ENCODE assay signal across 8 cellular contexts in the genomic region with DNA sequence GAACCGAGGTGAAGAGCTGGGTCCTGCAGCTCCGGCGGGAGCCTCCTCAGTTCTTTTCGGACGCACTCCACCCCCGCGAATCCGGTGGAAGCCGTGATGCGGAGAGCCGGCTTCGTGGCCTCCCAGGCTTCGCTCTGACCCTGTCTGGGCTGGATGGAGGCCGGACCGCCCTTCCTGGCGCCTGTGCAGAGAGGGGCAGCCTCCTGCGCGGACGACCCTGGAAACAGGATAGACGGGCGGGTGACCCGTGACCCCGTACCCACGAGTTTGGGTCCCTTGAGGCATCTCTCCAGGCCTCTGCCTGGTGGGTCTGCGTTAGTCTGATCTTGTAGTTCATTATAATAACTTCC.
DNase-seq lines count a peak whose midpoint lies in the region; ATAC-seq, FAIRE-seq and TF ChIP-seq lines count a peak whose summit lies in the region.
"Not testable (repeated sequence)": the region's sequence is repeated elsewhere in the genome, so short reads cannot be mapped to it uniquely, and the experiment has no call there.

No MANE protein-coding gene starts in this region.

- H3K4me1 Mint-ChIP-seq in CD4-positive, CD25-positive, alpha-beta regulatory T cell = peaks cover 23 to 52% (median 38%) of the 10 kb centered on the region in 4 donors
- not testable (repeated sequence) for H3K4me1 Mint-ChIP-seq in astrocyte (ENCODE audit: low read depth, unreplicated experiment)
- H3K4me1 Mint-ChIP-seq in stimulated activated naive B cell treated with anti-CD40 and anti-IgM and Interleukin-4, amounts not matched to agents 10 μg/mL and 1 μg/mL and 100 μg/mL, for 72 hours = peaks cover 23 to 30% of the 10 kb centered on the region in 2 donors

- 9 to 18% methylated on average over 4 to 9 of the region's 25 CpGs for WGBS in gastroesophageal sphincter (ENCODE audit: low coverage in 1 of 2), 2 donors

- TF ChIP-seq POLR2A in gastroesophageal sphincter (IDR thresholded peaks at IDR 0.05) = not testable (repeated sequence)

- peaks cover 30% of the 10 kb centered on the region for H3K36me3 Mint-ChIP-seq in CD4-positive, CD25-positive, alpha-beta regulatory T cell
- H3K36me3 Mint-ChIP-seq in astrocyte (ENCODE audit: low read depth, unreplicated experiment) = not testable (repeated sequence)
- H3K36me3 Mint-ChIP-seq in stimulated activated naive B cell treated with anti-CD40 and anti-IgM and Interleukin-4, amounts not matched to agents 10 μg/mL and 1 μg/mL and 100 μg/mL, for 72 hours = peaks cover 21 to 32% of the 10 kb centered on the region in 2 donors

- FAIRE-seq in astrocyte (lab: Jason Lieb, UNC) = not testable (repeated sequence)

- not testable (repeated sequence) for H3K27me3 Mint-ChIP-seq in CD4-positive, CD25-positive, alpha-beta regulatory T cell; astrocyte (ENCODE audit: low read depth, unreplicated experiment); stimulated activated naive B cell treated with anti-CD40 and anti-IgM and Interleukin-4, amounts not matched to agents 10 μg/mL and 1 μg/mL and 100 μg/mL, for 72 hours

- not testable (repeated sequence) for TF ChIP-seq EP300 in gastroesophageal sphincter (IDR thresholded peaks at IDR 0.05)

- not testable (repeated sequence) for TF ChIP-seq CTCF in astrocyte (IDR thresholded peaks at IDR 0.05; ENCODE audit: insufficient read depth, low read depth, low read length); gastroesophageal sphincter (IDR thresholded peaks at IDR 0.05)

- H3K9me3 ChIP-seq in CD4-positive, CD25-positive, alpha-beta regulatory T cell (ENCODE audit: control insufficient read depth in 2 of 2, low read length in 2 of 2); astrocyte (ENCODE audit: insufficient read depth, low read depth, low read length); gastroesophageal sphincter; mononuclear cell (ENCODE audit: low read depth, low read length): not testable (repeated sequence)

- peak overlapping the region; percentile 85 for H3K4me3 ChIP-seq in CD4-positive, CD25-positive, alpha-beta regulatory T cell (ENCODE audit: low read depth, low read length)
- H3K4me3 ChIP-seq in astrocyte (ENCODE audit: insufficient read depth, low read depth, low read length) = peak overlapping the region; percentile 75
- peak overlapping the region; percentile 54 to 56 for H3K4me3 ChIP-seq in gastroesophageal sphincter
- peak overlapping the region; percentile 93 for H3K4me3 ChIP-seq in mononuclear cell (ENCODE audit: low read length)

- H4K20me1 ChIP-seq in astrocyte (ENCODE audit: insufficient read depth, low read length) = not testable (repeated sequence)

- H3K79me2 ChIP-seq in astrocyte (ENCODE audit: insufficient read depth, low read length) = not testable (repeated sequence)

- DNase-seq in CD4-positive, CD25-positive, alpha-beta regulatory T cell; astrocyte (ENCODE audit: low read depth); stimulated activated naive B cell treated with anti-CD40 and anti-IgM and Interleukin-4, amounts not matched to agents 10 μg/mL and 1 μg/mL and 100 μg/mL, for 72 hours: not testable (repeated sequence)
- peak; percentile 50 for DNase-seq in LHCN-M2 (ENCODE audit: low read depth)

- H3K27ac Mint-ChIP-seq in CD4-positive, CD25-positive, alpha-beta regulatory T cell = peak overlapping the region in 1 of 3 donors; percentile 2
- H3K27ac Mint-ChIP-seq in astrocyte (ENCODE audit: unreplicated experiment) = peak overlapping the region; percentile 96
- not testable (repeated sequence) for H3K27ac Mint-ChIP-seq in stimulated activated naive B cell treated with anti-CD40 and anti-IgM and Interleukin-4, amounts not matched to agents 10 μg/mL and 1 μg/mL and 100 μg/mL, for 72 hours

- not testable (repeated sequence) for H3K27me3 ChIP-seq in CD4-positive, CD25-positive, alpha-beta regulatory T cell (ENCODE audit: control insufficient read depth, insufficient read depth, low read length); astrocyte (ENCODE audit: insufficient read depth, low read length); gastroesophageal sphincter; mononuclear cell (ENCODE audit: insufficient read depth, low read length)

- not testable (repeated sequence) for H3K4me3 Mint-ChIP-seq in CD4-positive, CD25-positive, alpha-beta regulatory T cell; astrocyte (ENCODE audit: unreplicated experiment); stimulated activated naive B cell treated with anti-CD40 and anti-IgM and Interleukin-4, amounts not matched to agents 10 μg/mL and 1 μg/mL and 100 μg/mL, for 72 hours

- H3K9ac ChIP-seq in astrocyte (ENCODE audit: low read length) = peak overlapping the region; percentile 91

- H3K4me2 ChIP-seq in astrocyte (ENCODE audit: low read length) = peak overlapping the region; percentile 92

- ATAC-seq in CD4-positive, CD25-positive, alpha-beta regulatory T cell (ENCODE audit: low read depth in 2 of 2) = not testable (repeated sequence)
- ATAC-seq in GM19372 (IDR thresholded peaks at IDR 0.05; ENCODE audit: low read depth, unreplicated experiment) (peak; percentile 38), HG02885 (IDR thresholded peaks at IDR 0.05; ENCODE audit: poor library complexity, unreplicated experiment) (peak; percentile 55), gastroesophageal sphincter (peak; percentile 40)
- peak; percentile 38 to 47 for ATAC-seq in stimulated activated naive B cell treated with anti-CD40 and anti-IgM and Interleukin-4, amounts not matched to agents 10 μg/mL and 1 μg/mL and 100 μg/mL, for 72 hours (replicated peaks)

- not testable (repeated sequence) for H3K36me3 ChIP-seq in CD4-positive, CD25-positive, alpha-beta regulatory T cell (ENCODE audit: control insufficient read depth, insufficient read depth, low read length); astrocyte (ENCODE audit: insufficient read depth, low read length)
- peaks cover 0 to 13% of the 10 kb centered on the region in 2 donors for H3K36me3 ChIP-seq in gastroesophageal sphincter

- H2AFZ ChIP-seq in astrocyte (ENCODE audit: low read depth, low read length) = peak overlapping the region; percentile 100

- H3K4me1 ChIP-seq in CD4-positive, CD25-positive, alpha-beta regulatory T cell (ENCODE audit: control insufficient read depth, insufficient read depth, low read length, poor library complexity, severe bottlenecking) = peaks cover 26% of the 10 kb centered on the region
- not testable (repeated sequence) for H3K4me1 ChIP-seq in astrocyte (ENCODE audit: insufficient read depth, low read length)
- peaks cover 4 to 52% (median 11%) of the 10 kb centered on the region in 3 donors for H3K4me1 ChIP-seq in gastroesophageal sphincter
- H3K4me1 ChIP-seq in mononuclear cell (ENCODE audit: insufficient read depth, low read length) = peaks cover 21% of the 10 kb centered on the region

- H3K27ac ChIP-seq in CD4-positive, CD25-positive, alpha-beta regulatory T cell (ENCODE audit: insufficient read depth, low read length, poor library complexity, severe bottlenecking) = peak overlapping the region; percentile 96
- H3K27ac ChIP-seq in astrocyte (ENCODE audit: low read depth, low read length) (peak overlapping the region; percentile 77), gastroesophageal sphincter (peak overlapping the region; percentile 75 to 91 (median 88))

- H3K9me3 Mint-ChIP-seq in CD4-positive, CD25-positive, alpha-beta regulatory T cell; astrocyte (ENCODE audit: unreplicated experiment): not testable (repeated sequence)
- H3K9me3 Mint-ChIP-seq in stimulated activated naive B cell treated with anti-CD40 and anti-IgM and Interleukin-4, amounts not matched to agents 10 μg/mL and 1 μg/mL and 100 μg/mL, for 72 hours = peaks cover 9 to 11% of the 10 kb centered on the region in 2 donors
